8 cellular contexts compared by ENCODE assay signal in the genomic region with DNA sequence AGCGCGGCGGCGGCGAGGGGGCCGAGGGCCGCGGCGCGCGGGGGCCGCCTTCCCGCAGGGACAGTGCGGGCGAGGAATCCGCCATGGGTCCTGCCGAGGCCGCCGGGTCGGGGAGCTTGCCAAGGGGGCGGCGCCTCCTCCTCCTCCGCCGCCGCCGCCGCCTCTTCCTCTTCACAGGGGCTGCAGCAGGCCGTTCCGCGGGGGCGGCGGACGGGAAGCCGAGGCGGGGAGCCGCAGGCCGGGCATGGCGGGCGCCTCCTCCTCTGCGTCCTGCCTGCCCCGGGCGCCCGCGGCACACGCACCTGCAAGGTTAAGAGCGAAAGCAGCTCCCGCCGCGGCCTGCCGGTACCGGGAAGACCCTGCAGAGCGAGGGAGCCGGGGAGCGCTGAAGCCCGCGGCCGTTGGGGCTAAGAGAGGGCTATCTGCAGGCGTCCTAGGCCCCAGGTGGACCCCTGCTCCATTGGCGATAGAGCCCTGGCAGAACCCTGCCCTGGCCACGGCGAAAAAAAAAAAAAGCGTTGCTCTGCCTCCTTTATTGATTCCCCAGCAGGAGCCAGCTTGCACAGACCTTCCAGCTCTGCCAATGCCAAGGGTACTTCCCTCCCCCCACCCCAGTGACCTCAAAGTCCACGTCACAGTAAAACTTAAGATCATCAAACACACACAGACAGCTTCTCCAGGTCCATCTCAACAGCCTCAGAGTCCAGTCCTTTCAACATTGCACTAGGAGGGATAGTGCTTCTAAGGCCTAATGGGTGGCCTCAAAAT. TPM values are rescaled to one million over a fixed set of nuclear protein-coding genes. Genes with fewer than 3 reads are reported as not detected.
DNase-seq lines count a peak whose midpoint lies in the region; ATAC-seq, FAIRE-seq and TF ChIP-seq lines count a peak whose summit lies in the region.

A gene with protein sequence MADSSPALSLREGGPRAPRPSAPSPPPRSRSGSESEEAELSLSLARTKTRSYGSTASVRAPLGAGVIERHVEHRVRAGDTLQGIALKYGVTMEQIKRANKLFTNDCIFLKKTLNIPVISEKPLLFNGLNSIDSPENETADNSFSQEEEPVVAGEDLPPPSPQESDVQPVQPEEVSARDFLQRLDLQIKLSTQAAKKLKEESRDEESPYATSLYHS (minus strand): TSS at position 118 of the 768 bp plus-strand sequence. CDS start 33 bp downstream, at position 85.

- no peak within 1 kb of the TSS for H4K5ac ChIP-seq in H1 (ENCODE audit: insufficient read length, low read depth, low read length)

- H3K4me3 Mint-ChIP-seq in activated CD8-positive, alpha-beta T cell treated with anti-CD3 and anti-CD28 coated beads, Interleukin-2, amount 10 ng/mL, durations not matched to agents 7 days and 5 days, result peak within 1 kb of the TSS; percentile 82

- POLR2A ChIA-PET in activated CD8-positive, alpha-beta T cell treated with anti-CD3 and anti-CD28 coated beads, Interleukin-2, amount 10 ng/mL, durations not matched to agents 7 days and 5 days (lab: Charles Lee), result interaction anchor here (0.6 to 2.6 kb wide), 11 partner anchors 9 to 652 kb away, joined by 3 to 10 read pairs (median 3); a partner anchor contains a TSS
- POLR2A ChIA-PET in H1 (lab: Charles Lee; ENCODE audit: partially characterized antibody), result interaction anchor here (0.5 to 2.6 kb wide), 12 partner anchors 9 to 234 kb away, joined by 3 to 13 read pairs (median 3); a partner anchor contains a TSS

- H3K27ac ChIP-seq in H1 (ENCODE audit: low read depth, low read length), result no peak within 1 kb of the TSS

- peak within 1 kb of the TSS; percentile 37 for H2AFZ ChIP-seq in H1 (ENCODE audit: low read length)

- H3K79me2 ChIP-seq in H1 (ENCODE audit: control insufficient read depth in 1 of 2, insufficient read depth in 2 of 2, low read length in 2 of 2), result no peaks in the 10 kb centered on the region

- H4K91ac ChIP-seq in H1 (replicated peaks; ENCODE audit: insufficient read length, low read length), result peak within 1 kb of the TSS; percentile 54

- no peaks in the 10 kb centered on the region for H3K9me3 Mint-ChIP-seq in activated CD8-positive, alpha-beta T cell treated with anti-CD3 and anti-CD28 coated beads, Interleukin-2, amount 10 ng/mL, durations not matched to agents 7 days and 5 days (ENCODE audit: insufficient read depth)

- peaks cover 0 to 4% (median 0%) of the 10 kb centered on the region in 4 experiments; a peak in 1 of 7 replicates for H3K4me1 ChIP-seq in H1 (replicated peaks in 1 of 4; ENCODE audit: control insufficient read depth in 3 of 4, insufficient read depth in 4 of 4, low read length in 3 of 4)

- no peaks in the 10 kb centered on the region for H3K27me3 Mint-ChIP-seq in activated CD8-positive, alpha-beta T cell treated with anti-CD3 and anti-CD28 coated beads, Interleukin-2, amount 10 ng/mL, durations not matched to agents 7 days and 5 days (ENCODE audit: low read depth)

- TF ChIP-seq POLR2A in H1 (IDR thresholded peaks at IDR 0.05; ENCODE audit: control extremely low read depth in 1 of 2, low read depth in 2 of 2, low read length in 2 of 2), result no peak

- no peak for TF ChIP-seq CTCF in H1 (IDR thresholded peaks at IDR 0.05; ENCODE audit: control extremely low read depth in 1 of 3, insufficient read depth in 1 of 3, low read depth in 1 of 3, low read length in 3 of 3)

- H3K14ac ChIP-seq in H1 (ENCODE audit: insufficient read length), result no peak within 1 kb of the TSS

- TF ChIP-seq EP300 in H1 (IDR thresholded peaks at IDR 0.05; ENCODE audit: borderline replicate concordance in 1 of 2, low read depth in 2 of 2, low read length in 2 of 2), result no peak

- H3K23me2 ChIP-seq in H1 (ENCODE audit: low read depth, low read length), result peaks cover 8% of the 10 kb centered on the region

- peak within 1 kb of the TSS; percentile 16 for H3K56ac ChIP-seq in H1 (replicated peaks; ENCODE audit: insufficient read length, low read depth, low read length)

- peaks cover 1% of the 10 kb centered on the region in 2 experiments for H4K20me1 ChIP-seq in H1 (replicated peaks in 1 of 2; ENCODE audit: control insufficient read depth in 1 of 2, insufficient read depth in 2 of 2, low read length in 2 of 2)

- no peak within 1 kb of the TSS for H2BK5ac ChIP-seq in H1 (ENCODE audit: low read depth, low read length)

- H3K4ac ChIP-seq in H1 (replicated peaks; ENCODE audit: insufficient read length, low read depth, low read length), result peak within 1 kb of the TSS; percentile 83

- peak within 1 kb of the TSS; percentile 71 for H3K18ac ChIP-seq in H1 (ENCODE audit: extremely low read depth, low read length)

- no peak within 1 kb of the TSS for H2BK20ac ChIP-seq in H1 (ENCODE audit: low read length)

- H4K8ac ChIP-seq in H1 (ENCODE audit: extremely low read depth, insufficient read depth, low read length), result peak within 1 kb of the TSS; percentile 83; the same call in 1 of the 2 replicates

- H3K9me3 ChIP-seq in H1 (ENCODE audit: insufficient read depth in 2 of 2, low read depth in 1 of 2, low read length in 1 of 2), result no peaks in the 10 kb centered on the region

- H2BK15ac ChIP-seq in H1 (ENCODE audit: low read length), result no peak within 1 kb of the TSS

- no peak within 1 kb of the TSS for H2BK12ac ChIP-seq in H1 (ENCODE audit: low read depth, low read length)

- H2BK120ac ChIP-seq in H1 (replicated peaks; ENCODE audit: low read depth, low read length), result no peak within 1 kb of the TSS

- H3K23ac ChIP-seq in H1 (ENCODE audit: insufficient read length), result no peak within 1 kb of the TSS

- DNase-seq in NCI-H1105 treated with DMSO at 0.1 percent for 48 hours (lab: John Stamatoyannopoulos, UW) (peak; percentile 25), NCI-H1105 (lab: John Stamatoyannopoulos, UW) (no peak), NCI-H460 (ENCODE audit: extremely low read depth, low read depth) (peak; percentile 28), H1 (ENCODE audit: low read depth in 1 of 2, low spot score in 2 of 2) (no peak), mesenteric fat pad (ENCODE audit: low spot score) (peak; percentile 93)
- DNase-seq in activated CD8-positive, alpha-beta T cell treated with anti-CD3 and anti-CD28 coated beads, Interleukin-2, amount 10 ng/mL, durations not matched to agents 7 days and 5 days, result peak; percentile 69
- DNase-seq in stimulated activated CD8-positive, alpha-beta memory T cell treated with anti-CD3 and anti-CD28 coated beads, Interleukin-15, amount 100 ng/mL, for 4 hours (ENCODE audit: low read depth in 2 of 2), result peak; percentile 53 to 64

- FAIRE-seq in H1 (lab: Jason Lieb, UNC), result no peak

- ATAC-seq in HG02759 (IDR thresholded peaks at IDR 0.05; ENCODE audit: unreplicated experiment), result peak; percentile 50
- peak; percentile 74 for ATAC-seq in activated CD8-positive, alpha-beta T cell treated with anti-CD3 and anti-CD28 coated beads, Interleukin-2, amount 10 ng/mL, durations not matched to agents 7 days and 5 days

- CTCF ChIA-PET in activated CD8-positive, alpha-beta T cell treated with anti-CD3 and anti-CD28 coated beads, Interleukin-2, amount 10 ng/mL, durations not matched to agents 7 days and 5 days (lab: Charles Lee), result interaction anchor here (1.0 to 11.9 kb wide), 5 partner anchors 12 to 90 kb away, joined by 3 to 155 read pairs (median 5); no protein-coding TSS in a partner anchor
- CTCF ChIA-PET in H1 (lab: Charles Lee; ENCODE audit: partially characterized antibody), result interaction anchor here (1.0 to 4.5 kb wide), 5 partner anchors 15 to 90 kb away, joined by 3 to 22 read pairs (median 3); no protein-coding TSS in a partner anchor

- peak within 1 kb of the TSS in 3 of 4 experiments; percentile 9 to 62 (median 39); a peak in 3 of 7 replicates for H3K9ac ChIP-seq in H1 (replicated peaks in 1 of 4; ENCODE audit: extremely low read depth in 1 of 4, low read depth in 3 of 4, low read length in 3 of 4)

- TF ChIP-seq RAD21 in H1 (IDR thresholded peaks at IDR 0.05 in 1 of 2, conservative IDR thresholded peaks at IDR 0.05 in 1 of 2; ENCODE audit: low read depth in 2 of 2, low read length in 2 of 2), result 0 out of 4 replicates have a peak, but pooled peaks of 1 of the 2 experiments have one; percentile 1

- peaks cover 6 to 32% (median 19%) of the 10 kb centered on the region in 4 experiments for H3K27me3 ChIP-seq in H1 (replicated peaks in 1 of 4; ENCODE audit: control insufficient read depth in 3 of 4, extremely low read depth in 1 of 4, insufficient read depth in 3 of 4, low read length in 3 of 4)

- peak within 1 kb of the TSS; percentile 90 for H3K27ac Mint-ChIP-seq in activated CD8-positive, alpha-beta T cell treated with anti-CD3 and anti-CD28 coated beads, Interleukin-2, amount 10 ng/mL, durations not matched to agents 7 days and 5 days

- WGBS in H1 (ENCODE audit: extremely low coverage in 1 of 2, insufficient coverage in 1 of 2, insufficient read length in 1 of 2, insufficient replicate concordance in 2 of 2, low coverage in 1 of 2, low lambda C conversion rate in 2 of 2, missing lambda C conversion rate in 1 of 2), 2 experiments, result 3% methylated on average over 32 of the region's 63 CpGs; no CpG with 5 or more reads in 1 of the 2 experiments

- H3K4me3 ChIP-seq in H1 (ENCODE audit: extremely low read depth in 1 of 4, insufficient read depth in 2 of 4, low read depth in 3 of 4, low read length in 4 of 4), result peak within 1 kb of the TSS; percentile 55 to 66 (median 58)

- H3K4me1 Mint-ChIP-seq in activated CD8-positive, alpha-beta T cell treated with anti-CD3 and anti-CD28 coated beads, Interleukin-2, amount 10 ng/mL, durations not matched to agents 7 days and 5 days (ENCODE audit: low read depth), result peaks cover 46% of the 10 kb centered on the region

- no peak within 1 kb of the TSS for H2AK5ac ChIP-seq in H1 (ENCODE audit: low read depth, low read length)

- H3K79me1 ChIP-seq in H1 (ENCODE audit: low read depth, low read length), result no peaks in the 10 kb centered on the region

- H3K36me3 Mint-ChIP-seq in activated CD8-positive, alpha-beta T cell treated with anti-CD3 and anti-CD28 coated beads, Interleukin-2, amount 10 ng/mL, durations not matched to agents 7 days and 5 days (ENCODE audit: low read depth), result peaks cover 11% of the 10 kb centered on the region

- peak within 1 kb of the TSS; percentile 75 to 94 for H3K4me2 ChIP-seq in H1 (ENCODE audit: insufficient read depth in 1 of 2, low read depth in 2 of 2, low read length in 2 of 2)

- H3K36me3 ChIP-seq in H1 (ENCODE audit: control insufficient read depth in 2 of 4, insufficient read depth in 4 of 4, low read length in 3 of 4), result no peaks in the 10 kb centered on the region

RNA-seq across cellular contexts. Expression of the gene that starts here (rescaled TPM):
- total RNA-seq in NCI-H460 (2014; rRNA removed; shearing (Covaris generic)), result 22.5 and 23.5 TPM in 2 replicates
- 12.0 and 12.6 TPM in 2 replicates for polyA plus RNA-seq in NCI-H460 (2014; cell fraction: nucleus; rRNA removed)
- 10 to 100 TPM; 20.6 to 21.9 TPM for total RNA-seq in activated CD8-positive, alpha-beta T cell treated with anti-CD3 and anti-CD28 coated beads, Interleukin-2, amount 10 ng/mL, durations not matched to agents 7 days and 5 days
- total RNA-seq in H1 (2021; fragmentation: NEBNext Ultra II Directional; extraction: Animal tissue kit (Norgen Biotek cat#: 25700)), result 2.7 and 3.2 TPM in 2 replicates
- polyA plus RNA-seq in H1 (2011; rRNA removed), result 0.85 and 2.2 TPM in 2 replicates
- polyA plus RNA-seq in H1 (2011; cell fraction: cytosol; rRNA removed), result 1.9 TPM
- polyA plus RNA-seq in H1 (2011; cell fraction: nucleus; rRNA removed), result 0.86 TPM
- 1.1 to 2.2 TPM (median 1.4 TPM) in 4 replicates for polyA plus RNA-seq in H1 (2012, experiment 1 of 2)
- polyA plus RNA-seq in H1 (2012, experiment 2 of 2), result 1.6 TPM
- polyA plus RNA-seq in H1 (2013, experiment 1 of 2), result 0.91 TPM
- 1.2 TPM for polyA plus RNA-seq in H1 (2013, experiment 2 of 2)
- polyA minus RNA-seq in H1 (2011; rRNA and poly(A)+ RNA removed), result 0.76 and 1.1 TPM in 2 replicates
- 1.1 TPM for polyA minus RNA-seq in H1 (2011; cell fraction: cytosol; rRNA and poly(A)+ RNA removed)
- 0.70 TPM for polyA minus RNA-seq in H1 (2011; cell fraction: nucleus; rRNA and poly(A)+ RNA removed)
- 9.7 TPM for total RNA-seq in mesenteric fat pad

Comparison
In these comparisons a context has a peak if more than half of its experiments do, and no peak if none do; other contexts are left out.
1. DNase-seq: peak in NCI-H1105 treated with DMSO at 0.1 percent for 48 hours (single experiment), NCI-H460 (single experiment), activated CD8-positive, alpha-beta T cell treated with anti-CD3 and anti-CD28 coated beads, Interleukin-2, amount 10 ng/mL, durations not matched to agents 7 days and 5 days (single experiment), mesenteric fat pad (single experiment) and stimulated activated CD8-positive, alpha-beta memory T cell treated with anti-CD3 and anti-CD28 coated beads, Interleukin-15, amount 100 ng/mL, for 4 hours (2 of 2); none in NCI-H1105 (single experiment) and H1 (0 of 2).